ENCODE assay signal across 27 cellular contexts in the genomic region with DNA sequence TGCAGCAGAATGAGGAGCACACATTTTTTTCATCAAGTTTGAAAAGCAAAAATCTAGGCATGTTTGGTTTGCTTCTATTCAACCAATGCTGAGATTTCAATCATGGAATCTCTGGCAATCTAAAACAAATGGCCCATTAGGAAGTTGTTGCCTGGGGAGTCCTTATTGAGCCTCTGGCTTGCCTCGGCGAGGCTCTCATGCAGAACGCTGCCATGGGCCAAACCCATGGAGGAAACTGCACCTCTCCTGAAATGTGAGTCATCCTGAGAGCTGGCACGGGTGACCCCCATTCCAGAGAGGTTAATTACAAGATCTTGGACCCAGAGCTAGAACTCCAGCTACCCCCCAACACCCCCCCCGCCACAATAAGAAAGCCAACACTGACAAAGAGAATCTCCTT.
DNase-seq lines count a peak whose midpoint lies in the region; ATAC-seq and TF ChIP-seq lines count a peak whose summit lies in the region.
"Had no signal": no experiment of that assay in that cellular context is flagged by ENCODE, and none has a peak within 500 bp of the region (broad histone marks: within the 10 kb centered on the region; RNA-seq: fewer than 3 reads in every experiment).

No MANE protein-coding gene starts in this region.

- CTCF ChIA-PET in SK-N-SH (lab: Yijun Ruan, JAX), result no interaction called here

- H3K4me2 ChIP-seq in SK-N-SH, result no peak overlapping the region
- H3K4me2 ChIP-seq: BLaER1 had no signal

- H3K27me3 ChIP-seq in SK-N-SH (ENCODE audit: insufficient read depth), result no peaks in the 10 kb centered on the region
- H3K27me3 ChIP-seq in upper lobe of right lung, result no peaks in the 10 kb centered on the region
- H3K27me3 ChIP-seq: BLaER1, neutrophil, tibial artery had no signal

- H3K9me3 ChIP-seq in SK-N-SH, result no peaks in the 10 kb centered on the region
- no peaks in the 10 kb centered on the region for H3K9me3 ChIP-seq in upper lobe of right lung
- H3K9me3 ChIP-seq: Caco-2, neutrophil, tibial artery had no signal

- no peaks in the 10 kb centered on the region for H3K79me2 ChIP-seq in SK-N-SH (ENCODE audit: insufficient read depth)

- TF ChIP-seq CTCF in SK-N-SH (IDR thresholded peaks at IDR 0.05) (no peak), upper lobe of right lung (IDR thresholded peaks at IDR 0.05) (no peak)

- ATAC-seq in SK-N-SH treated with all-trans-retinoic acid at 6 μM for 48 hours (no peak), upper lobe of right lung (no peak), HG03520 (IDR thresholded peaks at IDR 0.05; ENCODE audit: unreplicated experiment) (no peak)
- ATAC-seq: stimulated activated naive CD8-positive, alpha-beta T cell treated with anti-CD3 and anti-CD28 coated beads, Interleukin-15, Interleukin-2, amounts not matched to agents 100 U/mL and 50 U/mL, for 24 hours had no signal

- H2AFZ ChIP-seq in SK-N-SH (ENCODE audit: low read depth), result no peak overlapping the region

- H3K4me1 ChIP-seq in SK-N-SH (ENCODE audit: control insufficient read depth in 1 of 2, insufficient read depth in 2 of 2, low read depth in 1 of 2, low read length in 1 of 2) (peaks cover 11 to 12% of the 10 kb centered on the region in 2 experiments; a peak in 1 of 4 replicates), upper lobe of right lung (peaks cover 11% of the 10 kb centered on the region)

- H3K4me3 ChIP-seq in SK-N-SH (ENCODE audit: low read depth in 2 of 2, low read length in 1 of 2), result no peak overlapping the region
- no peak overlapping the region for H3K4me3 ChIP-seq in upper lobe of right lung
- H3K4me3 ChIP-seq: BLaER1, HAP-1, tibial artery had no signal

- POLR2A ChIA-PET in SK-N-SH (lab: Yijun Ruan, JAX), result interaction anchor here (0.6 kb wide), 1 partner anchor 839 kb away, joined by 3 read pairs; no protein-coding TSS in a partner anchor

- no peak overlapping the region for H3K9ac ChIP-seq in SK-N-SH
- H3K9ac ChIP-seq: BLaER1 had no signal

- 53% methylated on average over 5 of the region's 5 CpGs for WGBS in SK-N-SH (ENCODE audit: low lambda C conversion rate)

- H3K36me3 ChIP-seq in SK-N-SH (replicated peaks in 1 of 2; ENCODE audit: control insufficient read depth in 1 of 2, insufficient read depth in 2 of 2, low read length in 1 of 2) (no peaks in the 10 kb centered on the region), upper lobe of right lung (no peaks in the 10 kb centered on the region)
- H3K36me3 ChIP-seq: BLaER1, HAP-1, neutrophil, tibial artery had no signal

- TF ChIP-seq RAD21 in SK-N-SH (IDR thresholded peaks at IDR 0.05; ENCODE audit: low read length), result no peak

- H3K27ac ChIP-seq in SK-N-SH (ENCODE audit: low read depth in 2 of 2, low read length in 1 of 2) (no peak overlapping the region), upper lobe of right lung (no peak overlapping the region)
- H3K27ac ChIP-seq: 22Rv1, BLaER1, neutrophil, tibial artery had no signal

- peaks cover 5% of the 10 kb centered on the region for H3F3A ChIP-seq in SK-N-SH (replicated peaks; ENCODE audit: insufficient read depth)

- 0 out of 4 replicates have a peak, but pooled peaks of 1 of the 2 experiments have one; percentile 28 for TF ChIP-seq EP300 in SK-N-SH (IDR thresholded peaks at IDR 0.05; ENCODE audit: borderline replicate concordance in 1 of 2, low read depth in 1 of 2, low read length in 1 of 2)

- H3K9me2 ChIP-seq in SK-N-SH, result no peaks in the 10 kb centered on the region

- DNase-seq in SK-N-SH, result peak; percentile 57
- peak; percentile 42 for DNase-seq in astrocyte of the hippocampus (ENCODE audit: low read depth, low spot score)
- DNase-seq in glomerular visceral epithelial cell (ENCODE audit: extremely low spot score), result peak; percentile 70
- DNase-seq in upper lobe of right lung, result peak; percentile 28
- no peak for DNase-seq in effector CD4-positive, alpha-beta T cell
- no peak for DNase-seq in stimulated activated CD4-positive, alpha-beta T cell treated with anti-CD3 and anti-CD28 coated beads, Interleukin-2, amount 100 ng/mL, for 24 hours
- DNase-seq: activated B cell treated with CpG ODN at 0.5 μM for 24 hours; activated CD4-positive, alpha-beta T cell treated with anti-CD3 and anti-CD28 coated beads, Interleukin-2, amount 50 U/mL, for 4 hours; activated CD8-positive, alpha-beta memory T cell treated with anti-CD3 and anti-CD28 coated beads, Interleukin-2, amount 50 U/mL, for 4 hours; activated effector memory CD4-positive, alpha-beta T cell treated with anti-CD3 and anti-CD28 coated beads, Interleukin-2, amount 50 U/mL, for 16 hours; Caco-2; cortex of kidney; DND-41; MM.1S; NCI-H1436; NCI-H524 treated with DMSO at 0.1 percent for 48 hours; RPMI8226; small intestine; stimulated activated CD4-positive, alpha-beta T cell treated with anti-CD3 and anti-CD28 coated beads, Interleukin-4, amount 100 ng/mL, for 4 hours; stimulated activated naive CD8-positive, alpha-beta T cell treated with anti-CD3 and anti-CD28 coated beads, Interleukin-15, Interleukin-2, amounts not matched to agents 100 U/mL and 50 U/mL, for 24 hours; tibial artery had no signal

- no peaks in the 10 kb centered on the region for H4K20me1 ChIP-seq in SK-N-SH (ENCODE audit: insufficient read depth)
- H4K20me1 ChIP-seq: BLaER1 had no signal

- intact Hi-C loops in upper lobe of right lung (cut with DNase I), result no loop called here

TF ChIP-seq in SK-N-SH, 30 proteins besides CTCF, POLR2A, EP300 and RAD21:
- TF ChIP-seq JUND (IDR thresholded peaks at IDR 0.05), result no peak
- TF ChIP-seq RCOR1 (IDR thresholded peaks at IDR 0.05; ENCODE audit: low read length), result peak; percentile 10; the same call in 1 of the 2 replicates

TF ChIP-seq in SK-N-SH treated with all-trans-retinoic acid at 6 μM for 48 hours, 23 proteins besides CTCF, POLR2A, EP300 and RAD21:
- TF ChIP-seq, protein P1, sequence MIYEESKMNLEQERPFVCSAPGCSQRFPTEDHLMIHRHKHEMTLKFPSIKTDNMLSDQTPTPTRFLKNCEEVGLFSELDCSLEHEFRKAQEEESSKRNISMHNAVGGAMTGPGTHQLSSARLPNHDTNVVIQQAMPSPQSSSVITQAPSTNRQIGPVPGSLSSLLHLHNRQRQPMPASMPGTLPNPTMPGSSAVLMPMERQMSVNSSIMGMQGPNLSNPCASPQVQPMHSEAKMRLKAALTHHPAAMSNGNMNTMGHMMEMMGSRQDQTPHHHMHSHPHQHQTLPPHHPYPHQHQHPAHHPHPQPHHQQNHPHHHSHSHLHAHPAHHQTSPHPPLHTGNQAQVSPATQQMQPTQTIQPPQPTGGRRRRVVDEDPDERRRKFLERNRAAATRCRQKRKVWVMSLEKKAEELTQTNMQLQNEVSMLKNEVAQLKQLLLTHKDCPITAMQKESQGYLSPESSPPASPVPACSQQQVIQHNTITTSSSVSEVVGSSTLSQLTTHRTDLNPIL (CRISPR knock-in tag; IDR thresholded peaks at IDR 0.05; ENCODE audit: low read depth), result no peak
- TF ChIP-seq, protein P2, sequence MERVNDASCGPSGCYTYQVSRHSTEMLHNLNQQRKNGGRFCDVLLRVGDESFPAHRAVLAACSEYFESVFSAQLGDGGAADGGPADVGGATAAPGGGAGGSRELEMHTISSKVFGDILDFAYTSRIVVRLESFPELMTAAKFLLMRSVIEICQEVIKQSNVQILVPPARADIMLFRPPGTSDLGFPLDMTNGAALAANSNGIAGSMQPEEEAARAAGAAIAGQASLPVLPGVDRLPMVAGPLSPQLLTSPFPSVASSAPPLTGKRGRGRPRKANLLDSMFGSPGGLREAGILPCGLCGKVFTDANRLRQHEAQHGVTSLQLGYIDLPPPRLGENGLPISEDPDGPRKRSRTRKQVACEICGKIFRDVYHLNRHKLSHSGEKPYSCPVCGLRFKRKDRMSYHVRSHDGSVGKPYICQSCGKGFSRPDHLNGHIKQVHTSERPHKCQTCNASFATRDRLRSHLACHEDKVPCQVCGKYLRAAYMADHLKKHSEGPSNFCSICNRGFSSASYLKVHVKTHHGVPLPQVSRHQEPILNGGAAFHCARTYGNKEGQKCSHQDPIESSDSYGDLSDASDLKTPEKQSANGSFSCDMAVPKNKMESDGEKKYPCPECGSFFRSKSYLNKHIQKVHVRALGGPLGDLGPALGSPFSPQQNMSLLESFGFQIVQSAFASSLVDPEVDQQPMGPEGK (CRISPR knock-in tag; IDR thresholded peaks at IDR 0.05; ENCODE audit: borderline replicate concordance), result no peak
- no peak for TF ChIP-seq BACH2 (CRISPR knock-in tag; IDR thresholded peaks at IDR 0.05; ENCODE audit: borderline replicate concordance)
- TF ChIP-seq ZNF8 (CRISPR knock-in tag; IDR thresholded peaks at IDR 0.05), result no peak

Comparison
In these comparisons a context has a peak if more than half of its experiments do, and no peak if none do; other contexts are left out.
1. DNase-seq: peak in SK-N-SH (single experiment), astrocyte of the hippocampus (single experiment), glomerular visceral epithelial cell (single experiment) and upper lobe of right lung (single experiment); none in effector CD4-positive, alpha-beta T cell (single experiment) and stimulated activated CD4-positive, alpha-beta T cell treated with anti-CD3 and anti-CD28 coated beads, Interleukin-2, amount 100 ng/mL, for 24 hours (0 of 2).